ENCODE assay signal across 10 cellular contexts in genomic region chr1:88462481-88463261, GRCh38.
DNase-seq lines count a peak whose midpoint lies in the region; ATAC-seq, FAIRE-seq and TF ChIP-seq lines count a peak whose summit lies in the region.
"Had no signal": no experiment of that assay in that cellular context is flagged by ENCODE, and none has a peak within 500 bp of the region (broad histone marks: within the 10 kb centered on the region; RNA-seq: fewer than 3 reads in every experiment).

No MANE protein-coding gene starts in this region.

- H3K27me3 Mint-ChIP-seq in activated naive CD8-positive, alpha-beta T cell treated with anti-CD3 and anti-CD28 coated beads for 36 hours = peaks cover 38% of the 10 kb centered on the region
- peaks cover 27% of the 10 kb centered on the region for H3K27me3 Mint-ChIP-seq in activated naive CD8-positive, alpha-beta T cell treated with anti-CD3 and anti-CD28 coated beads, Interleukin-2, amount 50 U/mL, for 24 hours

- in situ Hi-C loops in K562 (cut with MboI) = no loop called here

- WGBS in K562 (ENCODE audit: insufficient coverage, low coverage, missing lambda C conversion rate) = 3% methylated on average over 51 of the region's 70 CpGs

- no TSS peak for BruUV-seq in K562 (replicated peaks; lab: Mats Ljungman, UMichigan)

- H3K4me2 ChIP-seq in K562 (ENCODE audit: insufficient read depth, low read length) = no peak overlapping the region

- H3K27ac ChIP-seq in K562 (ENCODE audit: extremely low read depth, low read depth, low read length) = no peak overlapping the region
- no peak overlapping the region for H3K27ac ChIP-seq in iPS-20b (ENCODE audit: low read length)
- H3K27ac ChIP-seq: VCaP had no signal

- CTCF ChIA-PET in K562 (lab: Yijun Ruan, JAX; ENCODE audit: low intra/inter-chr PET ratio) = no interaction called here

- H3K27ac Mint-ChIP-seq in activated naive CD8-positive, alpha-beta T cell treated with anti-CD3 and anti-CD28 coated beads for 36 hours = no peak overlapping the region
- H3K27ac Mint-ChIP-seq in activated naive CD8-positive, alpha-beta T cell treated with anti-CD3 and anti-CD28 coated beads, Interleukin-2, amount 50 U/mL, for 24 hours = no peak overlapping the region

- TF ChIP-seq EP300 in K562 (IDR thresholded peaks at IDR 0.05; ENCODE audit: low read length) = no peak

- H2AFZ ChIP-seq in K562 (ENCODE audit: low read depth, low read length) = no peak overlapping the region

- H3K79me2 ChIP-seq in K562 (ENCODE audit: control insufficient read depth, insufficient read depth, low read length) = no peaks in the 10 kb centered on the region

- POLR2A ChIA-PET in K562 (lab: Yijun Ruan, JAX) = no interaction called here

- H3K36me3 Mint-ChIP-seq in activated naive CD8-positive, alpha-beta T cell treated with anti-CD3 and anti-CD28 coated beads for 36 hours = no peaks in the 10 kb centered on the region
- H3K36me3 Mint-ChIP-seq in activated naive CD8-positive, alpha-beta T cell treated with anti-CD3 and anti-CD28 coated beads, Interleukin-2, amount 50 U/mL, for 24 hours (ENCODE audit: low read depth) = no peaks in the 10 kb centered on the region

- no peaks in the 10 kb centered on the region for H3K36me3 ChIP-seq in K562 (ENCODE audit: control insufficient read depth, insufficient read depth, low read length)
- H3K36me3 ChIP-seq in iPS-20b (ENCODE audit: insufficient read depth, low read depth, low read length) = no peaks in the 10 kb centered on the region

- intact Hi-C loops in K562 (cut with micrococcal nuclease) = no loop called here

- TF ChIP-seq CTCF in K562 (IDR thresholded peaks at IDR 0.05 in 2 of 3, conservative IDR thresholded peaks at IDR 0.05 in 1 of 3; ENCODE audit: insufficient read depth in 2 of 3, low read depth in 1 of 3, low read length in 3 of 3) = no peak

- H3K9me3 Mint-ChIP-seq in activated naive CD8-positive, alpha-beta T cell treated with anti-CD3 and anti-CD28 coated beads for 36 hours = no peaks in the 10 kb centered on the region
- no peaks in the 10 kb centered on the region for H3K9me3 Mint-ChIP-seq in activated naive CD8-positive, alpha-beta T cell treated with anti-CD3 and anti-CD28 coated beads, Interleukin-2, amount 50 U/mL, for 24 hours

- no peak for TF ChIP-seq RAD21 in K562 (CRISPR knock-in tag; conservative IDR thresholded peaks at IDR 0.05 in 1 of 2, IDR thresholded peaks at IDR 0.05 in 1 of 2)

- FAIRE-seq in K562 (lab: Jason Lieb, UNC) = no peak

- H3K9ac ChIP-seq in K562 (ENCODE audit: insufficient read depth in 1 of 2, low read depth in 2 of 2, low read length in 2 of 2) (no peak overlapping the region), iPS-20b (ENCODE audit: low read depth, low read length) (peak overlapping the region; percentile 66)

- no peaks in the 10 kb centered on the region for H3K9me3 ChIP-seq in K562 (replicated peaks; ENCODE audit: control insufficient read depth, insufficient read depth, low read depth, low read length)
- H3K9me3 ChIP-seq in iPS-20b (ENCODE audit: insufficient read depth, low read depth, low read length) = no peaks in the 10 kb centered on the region

- H3K4me1 ChIP-seq in K562 (replicated peaks in 1 of 2; ENCODE audit: control insufficient read depth in 2 of 2, insufficient read depth in 2 of 2, low read length in 2 of 2) = peaks cover 0 to 12% of the 10 kb centered on the region in 2 experiments; a peak in 1 of 5 replicates
- H3K4me1 ChIP-seq in iPS-20b (ENCODE audit: insufficient read depth, low read length) = no peaks in the 10 kb centered on the region

- H3K4me3 ChIP-seq in K562 (no peak overlapping the region), iPS-20b (ENCODE audit: low read length) (peak overlapping the region; percentile 74), skeletal muscle cell (ENCODE audit: low read depth, low read length) (peak overlapping the region; percentile 49)

- no peak overlapping the region for H3K4me3 Mint-ChIP-seq in activated naive CD8-positive, alpha-beta T cell treated with anti-CD3 and anti-CD28 coated beads for 36 hours
- no peak overlapping the region for H3K4me3 Mint-ChIP-seq in activated naive CD8-positive, alpha-beta T cell treated with anti-CD3 and anti-CD28 coated beads, Interleukin-2, amount 50 U/mL, for 24 hours

- H4K20me1 ChIP-seq in K562 (replicated peaks; ENCODE audit: control insufficient read depth, insufficient read depth, low read length) = no peaks in the 10 kb centered on the region

- no peaks in the 10 kb centered on the region for H3K4me1 Mint-ChIP-seq in activated naive CD8-positive, alpha-beta T cell treated with anti-CD3 and anti-CD28 coated beads for 36 hours
- no peaks in the 10 kb centered on the region for H3K4me1 Mint-ChIP-seq in activated naive CD8-positive, alpha-beta T cell treated with anti-CD3 and anti-CD28 coated beads, Interleukin-2, amount 50 U/mL, for 24 hours

- no peaks in the 10 kb centered on the region for H3K9me1 ChIP-seq in K562 (ENCODE audit: control insufficient read depth, insufficient read depth, low read length)

- peak; percentile 3 for DNase-seq in activated naive CD8-positive, alpha-beta T cell treated with anti-CD3 and anti-CD28 coated beads for 36 hours
- no peak for DNase-seq in activated naive CD8-positive, alpha-beta T cell treated with anti-CD3 and anti-CD28 coated beads, Interleukin-2, amount 50 U/mL, for 24 hours
- DNase-seq in K562 (ENCODE audit: extremely low read depth in 1 of 4, low spot score in 3 of 4) = no peak
- DNase-seq in skeletal muscle cell (ENCODE audit: low read depth) = no peak
- no peak for DNase-seq in activated CD4-positive, alpha-beta T cell treated with anti-CD3 and anti-CD28 coated beads for 48 hours
- DNase-seq: DND-41 had no signal

- TF ChIP-seq POLR2A in K562 (conservative IDR thresholded peaks at IDR 0.05) = no peak

- H3K27me3 ChIP-seq in K562 (ENCODE audit: control insufficient read depth in 2 of 2, insufficient read depth in 2 of 2, low read length in 2 of 2) (peaks cover 0 to 8% of the 10 kb centered on the region in 2 experiments; a peak in 2 of 5 replicates), iPS-20b (ENCODE audit: insufficient read depth, low read length) (peaks cover 19% of the 10 kb centered on the region)

- no peak for ATAC-seq in activated naive CD8-positive, alpha-beta T cell treated with anti-CD3 and anti-CD28 coated beads, Interleukin-2, amount 50 U/mL, for 24 hours
- ATAC-seq in K562 (peak; percentile 47; the same call in 2 of the 3 replicates), HG02623 (IDR thresholded peaks at IDR 0.05; ENCODE audit: unreplicated experiment) (no peak), GM21528 (IDR thresholded peaks at IDR 0.05; ENCODE audit: low FRiP score, unreplicated experiment) (no peak)

TF ChIP-seq in K562, 482 proteins besides CTCF, POLR2A, EP300 and RAD21 (continues in another document):
- TF ChIP-seq ZNF583 (CRISPR knock-in tag; IDR thresholded peaks at IDR 0.05) (no peak), ZNF274 (IDR thresholded peaks at IDR 0.05; ENCODE audit: borderline replicate concordance, low read depth, low read length) (no peak), EP400 (IDR thresholded peaks at IDR 0.05) (no peak), ZNF444 (CRISPR knock-in tag; IDR thresholded peaks at IDR 0.05) (no peak), ZNF224 (CRISPR knock-in tag; IDR thresholded peaks at IDR 0.05) (no peak), ZBTB7A (IDR thresholded peaks at IDR 0.05; ENCODE audit: borderline replicate concordance, control insufficient read depth, low read depth, low read length) (no peak), FOXJ3 (CRISPR knock-in tag; IDR thresholded peaks at IDR 0.05) (no peak), NRF1 (conservative IDR thresholded peaks at IDR 0.05 in 1 of 2, IDR thresholded peaks at IDR 0.05 in 1 of 2) (no peak), ELF2 (CRISPR knock-in tag; IDR thresholded peaks at IDR 0.05) (no peak), CREM (IDR thresholded peaks at IDR 0.05; ENCODE audit: low read depth) (no peak), ZKSCAN8 (CRISPR knock-in tag; IDR thresholded peaks at IDR 0.05) (no peak)
- TF ChIP-seq, protein P1, sequence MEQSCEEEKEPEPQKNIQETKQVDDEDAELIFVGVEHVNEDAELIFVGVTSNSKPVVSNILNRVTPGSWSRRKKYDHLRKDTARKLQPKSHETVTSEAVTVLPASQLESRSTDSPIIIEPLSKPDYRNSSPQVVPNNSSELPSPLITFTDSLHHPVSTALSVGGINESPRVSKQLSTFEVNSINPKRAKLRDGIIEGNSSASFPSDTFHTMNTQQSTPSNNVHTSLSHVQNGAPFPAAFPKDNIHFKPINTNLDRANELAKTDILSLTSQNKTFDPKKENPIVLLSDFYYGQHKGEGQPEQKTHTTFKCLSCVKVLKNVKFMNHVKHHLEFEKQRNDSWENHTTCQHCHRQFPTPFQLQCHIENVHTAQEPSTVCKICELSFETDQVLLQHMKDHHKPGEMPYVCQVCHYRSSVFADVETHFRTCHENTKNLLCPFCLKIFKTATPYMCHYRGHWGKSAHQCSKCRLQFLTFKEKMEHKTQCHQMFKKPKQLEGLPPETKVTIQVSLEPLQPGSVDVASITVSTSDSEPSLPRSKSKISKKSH (CRISPR knock-in tag; IDR thresholded peaks at IDR 0.05) = no peak
- TF ChIP-seq, protein P2, sequence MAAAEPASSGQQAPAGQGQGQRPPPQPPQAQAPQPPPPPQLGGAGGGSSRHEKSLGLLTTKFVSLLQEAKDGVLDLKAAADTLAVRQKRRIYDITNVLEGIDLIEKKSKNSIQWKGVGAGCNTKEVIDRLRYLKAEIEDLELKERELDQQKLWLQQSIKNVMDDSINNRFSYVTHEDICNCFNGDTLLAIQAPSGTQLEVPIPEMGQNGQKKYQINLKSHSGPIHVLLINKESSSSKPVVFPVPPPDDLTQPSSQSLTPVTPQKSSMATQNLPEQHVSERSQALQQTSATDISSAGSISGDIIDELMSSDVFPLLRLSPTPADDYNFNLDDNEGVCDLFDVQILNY (CRISPR knock-in tag; IDR thresholded peaks at IDR 0.05) = no peak
- TF ChIP-seq, protein P3, sequence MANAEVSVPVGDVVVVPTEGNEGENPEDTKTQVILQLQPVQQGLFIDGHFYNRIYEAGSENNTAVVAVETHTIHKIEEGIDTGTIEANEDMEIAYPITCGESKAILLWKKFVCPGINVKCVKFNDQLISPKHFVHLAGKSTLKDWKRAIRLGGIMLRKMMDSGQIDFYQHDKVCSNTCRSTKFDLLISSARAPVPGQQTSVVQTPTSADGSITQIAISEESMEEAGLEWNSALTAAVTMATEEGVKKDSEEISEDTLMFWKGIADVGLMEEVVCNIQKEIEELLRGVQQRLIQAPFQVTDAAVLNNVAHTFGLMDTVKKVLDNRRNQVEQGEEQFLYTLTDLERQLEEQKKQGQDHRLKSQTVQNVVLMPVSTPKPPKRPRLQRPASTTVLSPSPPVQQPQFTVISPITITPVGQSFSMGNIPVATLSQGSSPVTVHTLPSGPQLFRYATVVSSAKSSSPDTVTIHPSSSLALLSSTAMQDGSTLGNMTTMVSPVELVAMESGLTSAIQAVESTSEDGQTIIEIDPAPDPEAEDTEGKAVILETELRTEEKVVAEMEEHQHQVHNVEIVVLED (CRISPR knock-in tag; IDR thresholded peaks at IDR 0.05) = no peak
